Comparison of ENCODE assay signal across 13 cellular contexts in the genomic region with DNA sequence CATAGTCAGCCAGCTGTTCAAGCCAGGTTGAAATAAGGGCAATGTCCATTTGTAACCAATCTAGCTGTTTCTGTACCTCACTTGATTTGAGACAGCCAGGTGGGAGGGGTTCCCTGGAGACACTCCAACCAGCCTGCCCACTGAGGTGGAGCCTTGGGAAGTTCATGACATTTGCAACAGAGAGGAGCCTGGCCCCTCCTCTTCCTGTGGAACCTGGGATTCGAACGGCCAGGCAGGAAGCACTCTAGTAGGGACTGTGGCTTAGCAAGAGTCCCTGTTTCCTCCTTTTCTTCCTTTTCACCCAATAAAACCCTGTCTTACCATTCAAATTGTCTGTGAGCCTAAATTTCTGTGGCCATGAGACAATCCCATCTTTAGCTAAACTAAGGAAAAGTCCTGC.
A peak's percentile ranks its signal among the peaks of the same experiment; 100 is the strongest.
DNase-seq lines count a peak whose midpoint lies in the region; TF ChIP-seq lines count a peak whose summit lies in the region.
"Had no signal": no experiment of that assay in that cellular context is flagged by ENCODE, and none has a peak within 500 bp of the region (broad histone marks: within the 10 kb centered on the region; RNA-seq: fewer than 3 reads in every experiment).

No MANE protein-coding gene starts in this region.

- peaks cover 5% of the 10 kb centered on the region for H3K4me1 Mint-ChIP-seq in nephron progenitor cell

- peak overlapping the region; percentile 70 for H3K27ac Mint-ChIP-seq in nephron progenitor cell
- H3K27ac Mint-ChIP-seq: CD4-positive, alpha-beta T cell had no signal

- H3K9me3 Mint-ChIP-seq in nephron progenitor cell = peaks cover 14% of the 10 kb centered on the region

- no peaks in the 10 kb centered on the region for H3K27me3 Mint-ChIP-seq in nephron progenitor cell (ENCODE audit: low read depth, poor library complexity)
- H3K27me3 Mint-ChIP-seq: CD4-positive, alpha-beta T cell had no signal

- no peaks in the 10 kb centered on the region for H3K36me3 Mint-ChIP-seq in nephron progenitor cell (ENCODE audit: low read depth)

- peak; percentile 10 for DNase-seq in HT1080 (ENCODE audit: low read depth)
- peak; percentile 7 for DNase-seq in UCSD-AML1 (lab: John Stamatoyannopoulos, UW; ENCODE audit: unreplicated experiment)
- no peak for DNase-seq in nephron progenitor cell
- DNase-seq in NCI-H1436 (lab: John Stamatoyannopoulos, UW) = no peak
- no peak for DNase-seq in DMS53 (lab: John Stamatoyannopoulos, UW)
- no peak for DNase-seq in stimulated activated naive CD4-positive, alpha-beta T cell treated with Interleukin-2 at 50 U/mL for 16 hours (lab: John Stamatoyannopoulos, UW)
- DNase-seq: ACHN; BE2C; Caco-2; CD4-positive, alpha-beta T cell; DMS79; GDM1; HCEC 1CT had no signal

- no peak overlapping the region for H3K4me3 Mint-ChIP-seq in nephron progenitor cell
- H3K4me3 Mint-ChIP-seq: CD4-positive, alpha-beta T cell had no signal

- TF ChIP-seq CTCF in nephron progenitor cell (IDR thresholded peaks at IDR 0.05) = no peak

Comparison
In these comparisons a context has a peak if more than half of its experiments do, and no peak if none do; other contexts are left out.
1. DNase-seq: peak in HT1080 (single experiment) and UCSD-AML1 (single experiment); none in nephron progenitor cell (single experiment), NCI-H1436 (single experiment), DMS53 (single experiment) and stimulated activated naive CD4-positive, alpha-beta T cell treated with Interleukin-2 at 50 U/mL for 16 hours (single experiment).